28 cellular contexts compared by ENCODE assay signal in the genomic region with DNA sequence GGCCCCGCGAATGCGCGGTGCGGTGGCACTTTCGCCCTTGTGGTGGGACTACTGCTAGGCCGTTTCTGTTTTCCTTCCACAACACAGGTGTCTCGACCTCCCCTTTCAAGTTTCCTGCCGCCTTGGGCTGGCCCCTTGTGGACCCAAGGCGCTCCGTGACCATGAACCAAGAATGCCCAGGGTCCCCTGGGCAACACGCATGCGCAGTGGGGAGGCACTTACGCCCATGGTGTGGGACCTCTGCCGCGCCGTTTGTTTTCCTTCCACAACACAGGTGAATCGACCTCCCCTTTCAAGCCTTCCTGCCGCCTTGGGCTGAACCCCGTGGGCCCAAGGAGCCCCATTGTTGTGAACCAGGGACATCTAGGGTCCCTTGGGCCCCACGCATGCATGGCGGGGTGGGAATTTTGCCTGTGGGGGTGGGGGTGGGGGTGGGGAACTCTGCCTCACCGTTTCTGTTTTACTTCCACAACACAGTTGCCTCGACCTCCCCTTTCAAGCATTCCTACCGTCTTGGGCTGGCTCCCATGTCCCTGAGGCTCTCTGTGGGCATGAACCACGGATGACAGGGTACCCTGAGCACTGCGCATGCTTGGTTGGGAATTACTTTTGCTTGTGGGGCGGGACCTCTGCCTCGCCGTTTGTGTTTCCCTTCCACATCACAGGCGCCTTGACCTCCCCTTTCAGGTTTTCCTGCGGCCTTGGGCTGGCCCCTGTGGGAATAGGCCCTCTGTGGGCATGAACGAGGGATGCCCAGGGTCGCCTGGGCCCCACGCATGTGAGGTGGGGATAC.
"Had no signal": no experiment of that assay in that cellular context is flagged by ENCODE, and none has a peak within 500 bp of the region (broad histone marks: within the 10 kb centered on the region; RNA-seq: fewer than 3 reads in every experiment).

No MANE protein-coding gene starts in this region.

- H3K36me3 Mint-ChIP-seq: immature natural killer cell; stimulated activated effector memory CD8-positive, alpha-beta T cell treated with anti-CD3 and anti-CD28 coated beads, Interleukin-12 subunit alpha, Interleukin-12 subunit beta, amount 100 ng/mL, for 72 hours had no signal

- FAIRE-seq: endothelial cell of umbilical vein, frontal cortex had no signal

- DNase-seq: effector CD8-positive, alpha-beta T cell; endodermal cell; erythroblast; esophagus squamous epithelium; hypothalamus; immature natural killer cell; islet precursor cell; kidney glomerular epithelial cell; left colon; left ventricle myocardium inferior; lower lobe of right lung; naive thymus-derived CD8-positive, alpha-beta T cell; nephron progenitor cell; nucleus accumbens; sigmoid colon; stimulated activated CD4-positive, alpha-beta T cell treated with anti-CD3 and anti-CD28 coated beads, Interleukin-2, amount 100 ng/mL, for 24 hours; stimulated activated CD4-positive, alpha-beta T cell treated with anti-CD3 and anti-CD28 coated beads, Interleukin-4, amount 100 ng/mL, for 24 hours; stimulated activated naive CD4-positive, alpha-beta T cell treated with Interleukin-2 at 50 U/mL for 16 hours; stomach; thyroid gland; trophoblast cell had no signal

- H3K4me3 ChIP-seq: esophagus squamous epithelium, left ventricle myocardium inferior, lower lobe of right lung, prostate gland, right atrium auricular region, sigmoid colon, stomach, thyroid gland, vagina had no signal

- ATAC-seq: left colon; lower lobe of right lung; naive thymus-derived CD8-positive, alpha-beta T cell; stimulated activated effector memory CD8-positive, alpha-beta T cell treated with anti-CD3 and anti-CD28 coated beads, Interleukin-12 subunit alpha, Interleukin-12 subunit beta, amount 100 ng/mL, for 72 hours had no signal

- H3K36me3 ChIP-seq: esophagus squamous epithelium, left ventricle myocardium inferior, lower lobe of right lung, prostate gland, right atrium auricular region, sigmoid colon, stomach, thyroid gland, vagina had no signal

- H3K4me1 Mint-ChIP-seq: endodermal cell; immature natural killer cell; naive thymus-derived CD8-positive, alpha-beta T cell; nephron progenitor cell; stimulated activated effector memory CD8-positive, alpha-beta T cell treated with anti-CD3 and anti-CD28 coated beads, Interleukin-12 subunit alpha, Interleukin-12 subunit beta, amount 100 ng/mL, for 72 hours had no signal

- H3K4me1 ChIP-seq: esophagus squamous epithelium, left ventricle myocardium inferior, lower lobe of right lung, prostate gland, right atrium auricular region, sigmoid colon, stomach, thyroid gland, vagina had no signal

- H3K27me3 ChIP-seq: esophagus squamous epithelium, right atrium auricular region, stomach, thyroid gland, vagina had no signal

- H3K9me3 ChIP-seq: prostate gland, thyroid gland had no signal

- H3K27ac Mint-ChIP-seq: dendritic cell treated with granulocyte-macrophage colony-stimulating factor and Interleukin-4, amounts not matched to agents 40 ng/mL and 50 ng/mL, for 4 days; endodermal cell; naive thymus-derived CD8-positive, alpha-beta T cell; nephron progenitor cell; stimulated activated effector memory CD8-positive, alpha-beta T cell treated with anti-CD3 and anti-CD28 coated beads, Interleukin-12 subunit alpha, Interleukin-12 subunit beta, amount 100 ng/mL, for 72 hours had no signal

- H3K4me3 Mint-ChIP-seq: dendritic cell treated with granulocyte-macrophage colony-stimulating factor and Interleukin-4, amounts not matched to agents 40 ng/mL and 50 ng/mL, for 4 days; endodermal cell; immature natural killer cell; naive thymus-derived CD8-positive, alpha-beta T cell; nephron progenitor cell; stimulated activated effector memory CD8-positive, alpha-beta T cell treated with anti-CD3 and anti-CD28 coated beads, Interleukin-12 subunit alpha, Interleukin-12 subunit beta, amount 100 ng/mL, for 72 hours had no signal

- H3K27ac ChIP-seq: esophagus squamous epithelium, left ventricle myocardium inferior, lower lobe of right lung, prostate gland, right atrium auricular region, sigmoid colon, stomach, thyroid gland, vagina had no signal

- H3K27me3 Mint-ChIP-seq: dendritic cell treated with granulocyte-macrophage colony-stimulating factor and Interleukin-4, amounts not matched to agents 40 ng/mL and 50 ng/mL, for 4 days had no signal
